In genomic region chr17:27845264-27846041, GRCh38 we compare ENCODE assay signal across 21 cellular contexts. TPM values are rescaled to one million over a fixed set of nuclear protein-coding genes. Genes with fewer than 3 reads are reported as not detected.
DNase-seq lines count a peak whose midpoint lies in the region; ATAC-seq and TF ChIP-seq lines count a peak whose summit lies in the region.
"Had no signal": no experiment of that assay in that cellular context is flagged by ENCODE, and none has a peak within 500 bp of the region (broad histone marks: within the 10 kb centered on the region; RNA-seq: fewer than 3 reads in every experiment).

No MANE protein-coding gene starts in this region.

- no peak for ATAC-seq in activated T-cell treated with anti-CD3 and anti-CD28 coated beads, Interleukin-2, amount 50 U/mL, for 72 hours (replicated peaks in 1 of 2)
- ATAC-seq in T-cell (replicated peaks in 1 of 4): no peak
- peak; percentile 58 for ATAC-seq in left lobe of liver
- no peak for ATAC-seq in HG03378 (IDR thresholded peaks at IDR 0.05; ENCODE audit: unreplicated experiment)
- ATAC-seq: heart right ventricle; stimulated activated memory B cell treated with anti-CD40 and anti-IgM and Interleukin-4, amounts not matched to agents 10 μg/mL and 1 μg/mL and 100 μg/mL, for 72 hours had no signal

- H3K27ac ChIP-seq in transverse colon: peak overlapping the region in 1 of 4 donors; percentile 14
- H3K27ac ChIP-seq in left ventricle myocardium inferior (replicated peaks): no peak overlapping the region
- H3K27ac ChIP-seq: heart right ventricle, neutrophil, tibial artery had no signal

- no peak overlapping the region for H3K4me3 Mint-ChIP-seq in activated T-cell treated with anti-CD3 and anti-CD28 coated beads, Interleukin-2, amount 50 U/mL, for 72 hours
- H3K4me3 Mint-ChIP-seq in T-cell: peak overlapping the region in 1 of 3 donors; percentile 80
- H3K4me3 Mint-ChIP-seq: HFFc6 had no signal

- no peak for TF ChIP-seq POLR2A in transverse colon (IDR thresholded peaks at IDR 0.05)

- H3K9me3 Mint-ChIP-seq in activated T-cell treated with anti-CD3 and anti-CD28 coated beads, Interleukin-2, amount 50 U/mL, for 72 hours: no peaks in the 10 kb centered on the region
- H3K9me3 Mint-ChIP-seq in T-cell: no peaks in the 10 kb centered on the region
- H3K9me3 Mint-ChIP-seq: HFFc6; memory B cell; stimulated activated memory B cell treated with anti-CD40 and anti-IgM and Interleukin-4, amounts not matched to agents 10 μg/mL and 1 μg/mL and 100 μg/mL, for 72 hours had no signal

- 39 to 48% methylated on average over 9 to 13 of the region's 13 CpGs for whole genome bisulfite sequencing in transverse colon (ENCODE audit: low coverage in 1 of 2), 2 donors

- H3K4me1 Mint-ChIP-seq in activated T-cell treated with anti-CD3 and anti-CD28 coated beads, Interleukin-2, amount 50 U/mL, for 72 hours (ENCODE audit: low read depth): peaks cover 12% of the 10 kb centered on the region
- H3K4me1 Mint-ChIP-seq in T-cell: peaks cover 21 to 22% (median 22%) of the 10 kb centered on the region in 3 donors

- TF ChIP-seq CTCF in transverse colon (IDR thresholded peaks at IDR 0.05) (no peak), left ventricle myocardium inferior (IDR thresholded peaks at IDR 0.05; ENCODE audit: borderline replicate concordance) (no peak)

- CTCF ChIA-PET in T-cell (lab: Charles Lee): interaction anchor here (1.2 to 2.0 kb wide), 3 partner anchors 18 to 40 kb away, joined by 4 to 16 read pairs (median 5); no protein-coding TSS in a partner anchor

- H3K27me3 ChIP-seq in transverse colon (no peaks in the 10 kb centered on the region), left ventricle myocardium inferior (ENCODE audit: low read depth) (no peaks in the 10 kb centered on the region)
- H3K27me3 ChIP-seq: heart right ventricle, neutrophil, tibial artery had no signal

- no peaks in the 10 kb centered on the region for H3K27me3 Mint-ChIP-seq in activated T-cell treated with anti-CD3 and anti-CD28 coated beads, Interleukin-2, amount 50 U/mL, for 72 hours (ENCODE audit: low read depth)
- no peaks in the 10 kb centered on the region for H3K27me3 Mint-ChIP-seq in T-cell

- no peak for DNase-seq in activated T-cell treated with anti-CD3 and anti-CD28 coated beads, Interleukin-2, amount 50 U/mL, for 72 hours
- DNase-seq in activated T-cell treated with anti-CD3 and anti-CD28 coated beads, Interleukin-2, amount 50 U/mL, for 1 hour: no peak
- no peak for DNase-seq in T-cell
- DNase-seq in left lobe of liver (ENCODE audit: low spot score): no peak
- DNase-seq in transverse colon: peak; percentile 62
- no peak for DNase-seq in C1 segment of cervical spinal cord (lab: John Stamatoyannopoulos, UW)
- DNase-seq in left ventricle myocardium inferior: no peak
- DNase-seq: anterior cingulate cortex, COR-L47, heart right ventricle, HFFc6, NCI-H1436 treated with DMSO at 0.1 percent for 48 hours, NCI-H2171 treated with DMSO at 0.1 percent for 48 hours, NCI-H774, retina, tibial artery had no signal

- peaks cover 0 to 2% of the 10 kb centered on the region in 2 donors for H3K36me3 Mint-ChIP-seq in activated T-cell treated with anti-CD3 and anti-CD28 coated beads, Interleukin-2, amount 50 U/mL, for 72 hours (ENCODE audit: insufficient read depth in 2 of 2)
- H3K36me3 Mint-ChIP-seq in T-cell: no peaks in the 10 kb centered on the region
- H3K36me3 Mint-ChIP-seq: memory B cell; stimulated activated memory B cell treated with anti-CD40 and anti-IgM and Interleukin-4, amounts not matched to agents 10 μg/mL and 1 μg/mL and 100 μg/mL, for 72 hours had no signal

- H3K9me3 ChIP-seq in transverse colon (no peaks in the 10 kb centered on the region), left ventricle myocardium inferior (replicated peaks) (no peaks in the 10 kb centered on the region)
- H3K9me3 ChIP-seq: heart right ventricle, neutrophil, tibial artery had no signal

- POLR2A ChIA-PET in T-cell (lab: Charles Lee): interaction anchor here (0.6 to 0.7 kb wide), 2 partner anchors 35 to 490 kb away, joined by 3 read pairs; partner anchors contain the start of gene TNFAIP1 (in 1 of the 2)

- no peak for TF ChIP-seq EP300 in transverse colon (IDR thresholded peaks at IDR 0.05; ENCODE audit: low read depth)

- no peaks in the 10 kb centered on the region for H3K36me3 ChIP-seq in transverse colon
- H3K36me3 ChIP-seq in left ventricle myocardium inferior: no peaks in the 10 kb centered on the region
- H3K36me3 ChIP-seq: heart right ventricle, neutrophil, tibial artery had no signal

- H3K4me1 ChIP-seq in transverse colon (peaks cover 0 to 13% (median 3%) of the 10 kb centered on the region in 4 donors), left ventricle myocardium inferior (no peaks in the 10 kb centered on the region)
- H3K4me1 ChIP-seq: heart right ventricle, tibial artery had no signal

- in situ Hi-C loops in transverse colon (cut with MboI; ENCODE audit: low pct_ligation_motif_present in 1 of 4, low pct_unique_long_range_greater_than_20kb in 1 of 4, low sequenced_read_pairs in 3 of 4): no loop called here

- H3K4me3 ChIP-seq in transverse colon: no peak overlapping the region
- no peak overlapping the region for H3K4me3 ChIP-seq in left ventricle myocardium inferior
- H3K4me3 ChIP-seq: tibial artery had no signal

- peak overlapping the region; percentile 71 for H3K27ac Mint-ChIP-seq in activated T-cell treated with anti-CD3 and anti-CD28 coated beads, Interleukin-2, amount 50 U/mL, for 72 hours
- H3K27ac Mint-ChIP-seq in T-cell: peak overlapping the region; percentile 90 to 95
- H3K27ac Mint-ChIP-seq: HFFc6, memory B cell had no signal

- intact Hi-C loops in transverse colon (cut with DNase I; ENCODE audit: low total_unique reads): no loop called here
- intact Hi-C loops in left ventricle myocardium inferior (cut with micrococcal nuclease): no loop called here

RNA-seq across cellular contexts. Expression of gene NOS2, which starts 45.1 kb away (rescaled TPM):
- total RNA-seq in activated T-cell treated with anti-CD3 and anti-CD28 coated beads, Interleukin-2, amount 50 U/mL, for 72 hours: under 1 TPM; 0.05 to 0.14 TPM
- under 1 TPM; 0.07 to 0.10 (median 0.09) TPM for total RNA-seq in T-cell
- not detected for total RNA-seq in left lobe of liver
- 10 to 100 TPM in 1 of 4 donors, 1 to 10 TPM in 2, under 1 TPM in 1; 0.40 to 20.3 (median 2.2) TPM for total RNA-seq in transverse colon
- total RNA-seq in left ventricle myocardium inferior: 0.19 TPM
- total RNA-seq: chondrocyte, HFFc6 had no signal

RNA-seq across cellular contexts. Expression of gene LYRM9, which starts 47.7 kb away (rescaled TPM):
- total RNA-seq in activated T-cell treated with anti-CD3 and anti-CD28 coated beads, Interleukin-2, amount 50 U/mL, for 72 hours: 10 to 100 TPM; 11.1 to 11.3 TPM
- total RNA-seq in T-cell (10 to 100 TPM; 11.7 to 19.2 (median 14.2) TPM), left lobe of liver (5.1 TPM), transverse colon (10 to 100 TPM in 3 of 4 donors, 1 to 10 TPM in 1; 2.6 to 33.0 (median 12.1) TPM), left ventricle myocardium inferior (8.3 TPM)
